ENCODE assay signal across 8 cellular contexts in genomic region chr10:126749030-126749655, GRCh38.
DNase-seq lines count a peak whose midpoint lies in the region; ATAC-seq, FAIRE-seq and TF ChIP-seq lines count a peak whose summit lies in the region.

No MANE protein-coding gene starts in this region.

- H3K9me3 ChIP-seq in H9 (ENCODE audit: control insufficient read depth, low read depth, low read length), result no peaks in the 10 kb centered on the region
- H3K9me3 ChIP-seq in endothelial cell of umbilical vein (replicated peaks; ENCODE audit: control insufficient read depth, insufficient read depth, low read length), result no peaks in the 10 kb centered on the region

- FAIRE-seq in endothelial cell of umbilical vein (lab: Jason Lieb, UNC), result peak; percentile 71

- peaks cover 0 to 3% of the 10 kb centered on the region in 2 experiments; a peak in 1 of 4 replicates for H3K4me1 Mint-ChIP-seq in H9
- H3K4me1 Mint-ChIP-seq in activated CD4-positive, alpha-beta T cell treated with anti-CD3 and anti-CD28 coated beads, Interleukin-2, amount 10 ng/mL, durations not matched to agents 7 days and 5 days, result no peaks in the 10 kb centered on the region
- H3K4me1 Mint-ChIP-seq in memory B cell, result no peaks in the 10 kb centered on the region

- H3K14ac ChIP-seq in H9 (ENCODE audit: insufficient read depth, low read length), result no peak overlapping the region

- TF ChIP-seq CTCF in H9 (conservative IDR thresholded peaks at IDR 0.05) (peak; percentile 94), endothelial cell of umbilical vein (IDR thresholded peaks at IDR 0.05; ENCODE audit: extremely low read depth in 1 of 2, insufficient read depth in 1 of 2, low read depth in 1 of 2, low read length in 2 of 2) (peak; percentile 67 to 69)

- H2BK5ac ChIP-seq in H9 (ENCODE audit: insufficient read length, low read length), result no peak overlapping the region

- H3K9me3 Mint-ChIP-seq in H9 (no peaks in the 10 kb centered on the region; a peak in 1 of 5 replicates), memory B cell (peaks cover 4% of the 10 kb centered on the region)
- H3K9me3 Mint-ChIP-seq in activated CD4-positive, alpha-beta T cell treated with anti-CD3 and anti-CD28 coated beads, Interleukin-2, amount 10 ng/mL, durations not matched to agents 7 days and 5 days, result no peaks in the 10 kb centered on the region

- no peaks in the 10 kb centered on the region for H3K4me1 ChIP-seq in H9 (ENCODE audit: insufficient read depth, low read length)
- no peaks in the 10 kb centered on the region for H3K4me1 ChIP-seq in endothelial cell of umbilical vein (ENCODE audit: control insufficient read depth, extremely low read depth, insufficient read depth, low read length)

- no peak overlapping the region for H3K4ac ChIP-seq in H9 (ENCODE audit: low read depth, low read length)

- POLR2A ChIA-PET in activated CD4-positive, alpha-beta T cell treated with anti-CD3 and anti-CD28 coated beads, Interleukin-2, amount 10 ng/mL, durations not matched to agents 7 days and 5 days (lab: Charles Lee), result no interaction called here
- POLR2A ChIA-PET in endothelial cell of umbilical vein (lab: Charles Lee), result no interaction called here

- no peak overlapping the region for H3K4me3 ChIP-seq in endothelial cell of umbilical vein (replicated peaks in 1 of 3; ENCODE audit: insufficient read depth in 1 of 3, low read depth in 1 of 3, low read length in 3 of 3)

- H3K27ac ChIP-seq in H9 (ENCODE audit: insufficient read length, low read depth, low read length) (no peak overlapping the region), endothelial cell of umbilical vein (ENCODE audit: insufficient read depth, low read depth, low read length) (no peak overlapping the region)

- BruUV-seq in endothelial cell of umbilical vein (replicated peaks; lab: Mats Ljungman, UMichigan), result no TSS peak

- no peak overlapping the region for H3K4me3 Mint-ChIP-seq in H9
- no peak overlapping the region for H3K4me3 Mint-ChIP-seq in activated CD4-positive, alpha-beta T cell treated with anti-CD3 and anti-CD28 coated beads, Interleukin-2, amount 10 ng/mL, durations not matched to agents 7 days and 5 days
- H3K4me3 Mint-ChIP-seq in memory B cell, result no peak overlapping the region

- H3K79me2 ChIP-seq in H9 (ENCODE audit: insufficient read depth, low read length), result no peaks in the 10 kb centered on the region
- H3K79me2 ChIP-seq in endothelial cell of umbilical vein (ENCODE audit: control insufficient read depth, insufficient read depth, low read length), result no peaks in the 10 kb centered on the region

- dilution Hi-C loops in endothelial cell of umbilical vein (cut with MboI; ENCODE audit: extremely low pct_ligation_motif_present, low sequenced_read_pairs), result no loop called here

- H2AFZ ChIP-seq in H9 (ENCODE audit: low read length) (no peak overlapping the region), endothelial cell of umbilical vein (ENCODE audit: low read depth, low read length) (no peak overlapping the region)

- no CpG with 5 or more reads among the region's 5 CpGs for WGBS in H9 (ENCODE audit: extremely low coverage, insufficient read length, low lambda C conversion rate)

- H3K27me3 ChIP-seq in H9 (ENCODE audit: insufficient read depth, low read length), result no peaks in the 10 kb centered on the region
- no peaks in the 10 kb centered on the region for H3K27me3 ChIP-seq in endothelial cell of umbilical vein (ENCODE audit: control insufficient read depth in 2 of 2, insufficient read depth in 2 of 2, low read length in 2 of 2)

- H3K9ac ChIP-seq in H9 (ENCODE audit: extremely low read depth, insufficient read length, low read length) (no peak overlapping the region), endothelial cell of umbilical vein (replicated peaks; ENCODE audit: extremely low read depth, insufficient read depth, low read length) (no peak overlapping the region)

- CTCF ChIA-PET in activated CD4-positive, alpha-beta T cell treated with anti-CD3 and anti-CD28 coated beads, Interleukin-2, amount 10 ng/mL, durations not matched to agents 7 days and 5 days (lab: Charles Lee), result no interaction called here
- CTCF ChIA-PET in endothelial cell of umbilical vein (lab: Charles Lee), result interaction anchor here (1.0 to 4.7 kb wide), 8 partner anchors 8 to 882 kb away, joined by 3 to 78 read pairs (median 4); no protein-coding TSS in a partner anchor

- H3K23me2 ChIP-seq in H9 (ENCODE audit: insufficient read length, low read depth, low read length, poor library complexity, severe bottlenecking), result no peaks in the 10 kb centered on the region

- no peak overlapping the region for H3T11ph ChIP-seq in H9 (ENCODE audit: low read length)

- no peak overlapping the region for H2BK120ac ChIP-seq in H9 (ENCODE audit: low read depth, low read length, poor library complexity, severe bottlenecking)

- H4K20me1 ChIP-seq in H9 (ENCODE audit: control insufficient read depth, insufficient read depth, insufficient read length), result no peaks in the 10 kb centered on the region
- no peaks in the 10 kb centered on the region for H4K20me1 ChIP-seq in endothelial cell of umbilical vein (replicated peaks; ENCODE audit: control insufficient read depth, extremely low read depth, insufficient read depth, low read length)

- no peak overlapping the region for H2BK20ac ChIP-seq in H9 (ENCODE audit: low read depth, low read length, poor library complexity, severe bottlenecking)

- H2BK15ac ChIP-seq in H9 (ENCODE audit: low read depth, low read length), result no peak overlapping the region

- H3K4me2 ChIP-seq in H9 (ENCODE audit: insufficient read depth, insufficient read length, low read length) (no peak overlapping the region), endothelial cell of umbilical vein (ENCODE audit: insufficient read depth, low read length) (no peak overlapping the region)

- intact Hi-C loops in endothelial cell of umbilical vein (cut with micrococcal nuclease), result loop anchor here (1.0 kb wide), 3 partner anchors 767 to 881 kb away; no protein-coding TSS in a partner anchor

- H3K36me3 Mint-ChIP-seq in H9 (ENCODE audit: insufficient read depth in 1 of 3, low read depth in 3 of 3), result no peaks in the 10 kb centered on the region
- no peaks in the 10 kb centered on the region for H3K36me3 Mint-ChIP-seq in activated CD4-positive, alpha-beta T cell treated with anti-CD3 and anti-CD28 coated beads, Interleukin-2, amount 10 ng/mL, durations not matched to agents 7 days and 5 days (ENCODE audit: low read depth)
- H3K36me3 Mint-ChIP-seq in memory B cell, result no peaks in the 10 kb centered on the region

- H3K23ac ChIP-seq in H9 (ENCODE audit: insufficient read length, low read depth, low read length), result no peak overlapping the region

- no peak overlapping the region for H2BK12ac ChIP-seq in H9 (ENCODE audit: insufficient read length, low read depth, low read length)

- H3K36me3 ChIP-seq in endothelial cell of umbilical vein (ENCODE audit: control insufficient read depth in 2 of 2, extremely low read depth in 1 of 2, insufficient read depth in 2 of 2, low read length in 2 of 2), result no peaks in the 10 kb centered on the region

- H3K27me3 Mint-ChIP-seq in H9 (ENCODE audit: low read depth) (peaks cover 3% of the 10 kb centered on the region; the same call in 1 of the 2 replicates), memory B cell (peaks cover 2% of the 10 kb centered on the region)
- no peaks in the 10 kb centered on the region for H3K27me3 Mint-ChIP-seq in activated CD4-positive, alpha-beta T cell treated with anti-CD3 and anti-CD28 coated beads, Interleukin-2, amount 10 ng/mL, durations not matched to agents 7 days and 5 days

- peak; percentile 6 for DNase-seq in DMS153 (lab: John Stamatoyannopoulos, UW)
- DNase-seq in H9, result peak; percentile 85
- DNase-seq in NCI-H2171 (lab: John Stamatoyannopoulos, UW), result peak; percentile 10
- peak; percentile 57 for DNase-seq in activated CD4-positive, alpha-beta T cell treated with anti-CD3 and anti-CD28 coated beads, Interleukin-2, amount 10 ng/mL, durations not matched to agents 7 days and 5 days
- peak; percentile 69 for DNase-seq in endothelial cell of umbilical vein (ENCODE audit: low read depth, low spot score)
- peak; percentile 4 to 22 for DNase-seq in memory B cell (ENCODE audit: low spot score in 2 of 2)
- DNase-seq in stimulated activated CD8-positive, alpha-beta memory T cell treated with anti-CD3 and anti-CD28 coated beads, Interleukin-4, amount 100 ng/mL, for 24 hours (ENCODE audit: low read depth), result peak; percentile 10

- H3K56ac ChIP-seq in H9 (ENCODE audit: insufficient read length, low read depth, low read length), result no peak overlapping the region

- no peak overlapping the region for H2AK5ac ChIP-seq in H9 (ENCODE audit: insufficient read length, low read length)

- no peak overlapping the region for H3K18ac ChIP-seq in H9 (ENCODE audit: insufficient read length, low read depth, low read length)

- no peak overlapping the region for H3K27ac Mint-ChIP-seq in H9
- H3K27ac Mint-ChIP-seq in activated CD4-positive, alpha-beta T cell treated with anti-CD3 and anti-CD28 coated beads, Interleukin-2, amount 10 ng/mL, durations not matched to agents 7 days and 5 days, result no peak overlapping the region
- no peak overlapping the region for H3K27ac Mint-ChIP-seq in memory B cell

- no peaks in the 10 kb centered on the region for H3K9me1 ChIP-seq in endothelial cell of umbilical vein (replicated peaks; ENCODE audit: control insufficient read depth, extremely low read depth, insufficient read depth, low read length)

- TF ChIP-seq POLR2A in endothelial cell of umbilical vein (IDR thresholded peaks at IDR 0.05; ENCODE audit: low read depth, low read length), result no peak

- H4K91ac ChIP-seq in H9 (ENCODE audit: insufficient read length, low read depth, low read length), result no peak overlapping the region

- no peak overlapping the region for H4K8ac ChIP-seq in H9 (replicated peaks; ENCODE audit: insufficient read length, low read depth, low read length)

- ATAC-seq in memory B cell (ENCODE audit: low read depth), result peak; percentile 41
- no peak for ATAC-seq in GM18861 (IDR thresholded peaks at IDR 0.05; ENCODE audit: unreplicated experiment)

- no peak overlapping the region for H4K5ac ChIP-seq in H9 (ENCODE audit: insufficient read length, low read depth, low read length)

- H3K79me1 ChIP-seq in H9 (ENCODE audit: insufficient read depth, low read depth, low read length, poor library complexity, severe bottlenecking), result no peaks in the 10 kb centered on the region

TF ChIP-seq in endothelial cell of umbilical vein, 7 proteins besides CTCF, POLR2A, EP300 and RAD21 (continues in another document):
- TF ChIP-seq JUN (IDR thresholded peaks at IDR 0.05; ENCODE audit: borderline replicate concordance, insufficient read depth, insufficient read length, low read depth) (no peak), FOS (IDR thresholded peaks at IDR 0.05; ENCODE audit: borderline replicate concordance, insufficient read depth, low read length) (no peak), POLR2AphosphoS5 (IDR thresholded peaks at IDR 0.05; ENCODE audit: insufficient read depth, low read depth, low read length) (no peak), GATA2 (IDR thresholded peaks at IDR 0.05; ENCODE audit: insufficient read depth, insufficient read length, low read depth, low read length) (no peak), EZH2 (IDR thresholded peaks at IDR 0.05; ENCODE audit: borderline replicate concordance, low read depth, low read length, severe bottlenecking) (no peak), MYC (IDR thresholded peaks at IDR 0.05; ENCODE audit: low read depth, low read length) (no peak)

Comparison
In these comparisons a context has a peak if more than half of its experiments do, and no peak if none do; other contexts are left out.
1. DNase-seq: peak in every context shown above with its lines; median percentile 85 in H9; 69 in endothelial cell of umbilical vein; 57 in activated CD4-positive, alpha-beta T cell treated with anti-CD3 and anti-CD28 coated beads, Interleukin-2, amount 10 ng/mL, durations not matched to agents 7 days and 5 days; 13 in memory B cell; 10 in NCI-H2171; 10 in stimulated activated CD8-positive, alpha-beta memory T cell treated with anti-CD3 and anti-CD28 coated beads, Interleukin-4, amount 100 ng/mL, for 24 hours; 6 in DMS153.